ENCODE assay signal across 30 cellular contexts in genomic region chr3:15185404-15185803, GRCh38.
"Had no signal": no experiment of that assay in that cellular context is flagged by ENCODE, and none has a peak within 500 bp of the region (broad histone marks: within the 10 kb centered on the region; RNA-seq: fewer than 3 reads in every experiment).

No MANE protein-coding gene starts in this region.

- H3K4me1 Mint-ChIP-seq: natural killer cell had no signal

- H3K36me3 ChIP-seq: neural progenitor cell, ovary, spleen, stomach, thoracic aorta, thyroid gland, tibial nerve, upper lobe of left lung, vagina had no signal

- H3K36me3 Mint-ChIP-seq: natural killer cell; neural progenitor cell; stimulated activated memory B cell treated with anti-CD40 and anti-IgM and Interleukin-4, amounts not matched to agents 10 μg/mL and 1 μg/mL and 100 μg/mL, for 72 hours had no signal

- FAIRE-seq: urothelium cell line had no signal

- H3K27ac ChIP-seq: neural progenitor cell, ovary, parathyroid adenoma, psoas muscle, skin epidermis, spleen, stomach, thoracic aorta, thyroid gland, tibial nerve, upper lobe of left lung, vagina had no signal

- H3K79me2 ChIP-seq: parathyroid adenoma had no signal

- H3K4me2 ChIP-seq: neural progenitor cell, smooth muscle cell had no signal

- DNase-seq: natural killer cell; occipital lobe; ovary; posterior cingulate gyrus; psoas muscle; right cardiac atrium; spleen; stimulated activated CD4-positive, alpha-beta T cell treated with anti-CD3 and anti-CD28 coated beads, Interleukin-12 subunit alpha, Interleukin-12 subunit beta, amount 100 ng/mL, for 4 hours; stimulated activated CD4-positive, alpha-beta T cell treated with anti-CD3 and anti-CD28 coated beads, Interleukin-1b, Interleukin-23, amount 100 ng/mL, for 48 hours; stimulated activated CD4-positive, alpha-beta T cell treated with anti-CD3 and anti-CD28 coated beads, Interleukin-4, amount 100 ng/mL, for 1 hour; stimulated activated CD4-positive, alpha-beta T cell treated with anti-CD3 and anti-CD28 coated beads, Interleukin-4, amount 100 ng/mL, for 4 hours; stimulated activated CD8-positive, alpha-beta memory T cell treated with anti-CD3 and anti-CD28 coated beads, Interleukin-4, amount 100 ng/mL, for 48 hours; stimulated activated naive CD4-positive, alpha-beta T cell treated with Interleukin-2 at 50 U/mL for 16 hours; stomach; thyroid gland; trophoblast cell; upper lobe of left lung had no signal

- H3K27ac Mint-ChIP-seq: natural killer cell; nephron; neural progenitor cell; progenitor cell of endocrine pancreas; stimulated activated memory B cell treated with anti-CD40 and anti-IgM and Interleukin-4, amounts not matched to agents 10 μg/mL and 1 μg/mL and 100 μg/mL, for 72 hours; stimulated activated naive CD8-positive, alpha-beta T cell treated with anti-CD3 and anti-CD28 coated beads, Interleukin-15, Interleukin-2, amounts not matched to agents 100 ng/mL and 50 ng/mL, for 24 hours had no signal

- H2AFZ ChIP-seq: neural progenitor cell, parathyroid adenoma had no signal

- H3K27me3 ChIP-seq: neural progenitor cell, ovary, spleen, stomach, thyroid gland, tibial nerve, upper lobe of left lung, vagina had no signal

- H3K9ac ChIP-seq: neural progenitor cell, parathyroid adenoma had no signal

- H3K4me1 ChIP-seq: neural progenitor cell, parathyroid adenoma, stomach, thyroid gland, tibial nerve, upper lobe of left lung, vagina had no signal

- H3K9me3 Mint-ChIP-seq: natural killer cell; stimulated activated memory B cell treated with anti-CD40 and anti-IgM and Interleukin-4, amounts not matched to agents 10 μg/mL and 1 μg/mL and 100 μg/mL, for 72 hours; stimulated activated naive CD8-positive, alpha-beta T cell treated with anti-CD3 and anti-CD28 coated beads, Interleukin-15, Interleukin-2, amounts not matched to agents 100 ng/mL and 50 ng/mL, for 24 hours had no signal

- ATAC-seq: natural killer cell; psoas muscle; right cardiac atrium; sciatic nerve; stimulated activated memory B cell treated with anti-CD40 and anti-IgM and Interleukin-4, amounts not matched to agents 10 μg/mL and 1 μg/mL and 100 μg/mL, for 72 hours had no signal

- H3K9me3 ChIP-seq: ovary, psoas muscle, spleen, stomach, thoracic aorta, thyroid gland, tibial nerve, upper lobe of left lung, vagina had no signal

- H3K4me3 ChIP-seq: neural progenitor cell, ovary, psoas muscle, skin epidermis, smooth muscle cell, spleen, stomach, thoracic aorta, thyroid gland, tibial nerve, upper lobe of left lung, vagina had no signal

- H3K4me3 Mint-ChIP-seq: natural killer cell; nephron; neural progenitor cell; stimulated activated memory B cell treated with anti-CD40 and anti-IgM and Interleukin-4, amounts not matched to agents 10 μg/mL and 1 μg/mL and 100 μg/mL, for 72 hours; stimulated activated naive CD8-positive, alpha-beta T cell treated with anti-CD3 and anti-CD28 coated beads, Interleukin-15, Interleukin-2, amounts not matched to agents 100 ng/mL and 50 ng/mL, for 24 hours had no signal
